24 cellular contexts compared by ENCODE assay signal in the genomic region with DNA sequence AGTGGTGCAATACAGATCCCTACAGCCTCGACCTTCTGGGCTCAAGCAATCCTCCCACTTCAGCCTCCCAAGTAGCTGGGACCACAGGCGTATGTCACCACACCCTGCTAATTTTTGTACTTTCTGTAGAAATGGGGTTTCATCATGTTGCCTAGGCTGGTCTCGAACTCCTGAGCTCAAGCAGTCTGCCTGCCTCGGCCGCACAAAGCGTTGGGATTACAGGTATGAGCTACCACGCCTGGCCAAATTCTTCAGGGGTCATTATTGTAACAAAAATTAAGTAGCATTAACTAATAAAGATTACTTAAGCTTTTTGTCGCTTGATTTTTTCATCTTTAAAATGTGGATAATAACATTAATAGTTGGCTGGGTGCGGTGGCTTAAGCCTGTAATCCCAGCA.
"Had no signal": no experiment of that assay in that cellular context is flagged by ENCODE, and none has a peak within 500 bp of the region (broad histone marks: within the 10 kb centered on the region; RNA-seq: fewer than 3 reads in every experiment).

No MANE protein-coding gene starts in this region.

- H3K4me3 ChIP-seq: coronary artery, dorsolateral prefrontal cortex, esophagus muscularis mucosa, gastroesophageal sphincter, heart left ventricle, hepatocyte, left lung, lower lobe of right lung, mucosa of descending colon had no signal

- H3K27ac Mint-ChIP-seq: immature natural killer cell, mesothelial cell of epicardium, naive B cell had no signal

- FAIRE-seq: colon, endothelial cell of umbilical vein, frontal cortex had no signal

- ATAC-seq: foreskin keratinocyte, gastroesophageal sphincter, heart left ventricle, left cardiac atrium, left lung, left ventricle myocardium superior, lower lobe of right lung, mucosa of descending colon had no signal

- H3K27ac ChIP-seq: coronary artery, dorsolateral prefrontal cortex, esophagus muscularis mucosa, foreskin keratinocyte, gastroesophageal sphincter, heart left ventricle, hepatocyte, left lung, lower lobe of right lung had no signal

- H3K36me3 Mint-ChIP-seq: immature natural killer cell had no signal

- H3K4me1 ChIP-seq: esophagus muscularis mucosa, foreskin keratinocyte, gastroesophageal sphincter, heart left ventricle, left lung, lower lobe of right lung had no signal

- H3K4me1 Mint-ChIP-seq: immature natural killer cell, naive B cell had no signal

- H3K36me3 ChIP-seq: esophagus muscularis mucosa, gastroesophageal sphincter, heart left ventricle, left lung, lower lobe of right lung had no signal

- H3K4me3 Mint-ChIP-seq: immature natural killer cell, mesothelial cell of epicardium, naive B cell had no signal

- H3K9me3 ChIP-seq: lower lobe of right lung had no signal

- DNase-seq: dermis blood vessel endothelial cell; effector CD4-positive, alpha-beta T cell; effector memory CD4-positive, alpha-beta T cell; foreskin keratinocyte; hypothalamus; immature natural killer cell; islet precursor cell; left cardiac atrium; left lung; left ventricle myocardium superior; lower lobe of right lung; mesenchymal stem cell; mucosa of descending colon; naive B cell had no signal
